In genomic region chr20:38291582-38291918, GRCh38 we compare ENCODE assay signal across 15 cellular contexts. TPM values are rescaled to one million over a fixed set of nuclear protein-coding genes. Genes with fewer than 3 reads are reported as not detected.
"Had no signal": no experiment of that assay in that cellular context is flagged by ENCODE, and none has a peak within 500 bp of the region (broad histone marks: within the 10 kb centered on the region; RNA-seq: fewer than 3 reads in every experiment).

No MANE protein-coding gene starts in this region.

- H3K4me3 Mint-ChIP-seq: activated naive CD4-positive, alpha-beta T cell treated with anti-CD3 and anti-CD28 coated beads, Interleukin-2, amount 10 ng/mL, durations not matched to agents 7 days and 5 days; stimulated activated effector memory CD8-positive, alpha-beta T cell treated with anti-CD3 and anti-CD28 coated beads, Interleukin-12 subunit alpha, Interleukin-12 subunit beta, amount 100 ng/mL, for 72 hours; T-cell had no signal

- H3K27ac Mint-ChIP-seq: activated naive CD4-positive, alpha-beta T cell treated with anti-CD3 and anti-CD28 coated beads, Interleukin-2, amount 10 ng/mL, durations not matched to agents 7 days and 5 days; activated T-helper 2 cell treated with anti-CD3 and anti-CD28 coated beads, Interferon-gamma antibody, Interleukin-2, Interleukin-4, amounts not matched to agents 10 μg/mL and 5 μg/mL and 100 μg/mL, durations not matched to agents 14 hours and 24 hours and 36 hours; stimulated activated effector memory CD8-positive, alpha-beta T cell treated with anti-CD3 and anti-CD28 coated beads, Interleukin-12 subunit alpha, Interleukin-12 subunit beta, amount 100 ng/mL, for 72 hours; T-cell had no signal

- DNase-seq: effector CD4-positive, alpha-beta T cell; glutamatergic neuron; stimulated activated CD4-positive, alpha-beta T cell treated with anti-CD3 and anti-CD28 coated beads, Interleukin-12 subunit alpha, Interleukin-12 subunit beta, amount 100 ng/mL, for 4 hours; T-cell; T1000; upper lobe of right lung had no signal

- H3K9me3 Mint-ChIP-seq: activated naive CD4-positive, alpha-beta T cell treated with anti-CD3 and anti-CD28 coated beads, Interleukin-2, amount 10 ng/mL, durations not matched to agents 7 days and 5 days; activated T-helper 2 cell treated with anti-CD3 and anti-CD28 coated beads, Interferon-gamma antibody, Interleukin-2, Interleukin-4, amounts not matched to agents 10 μg/mL and 5 μg/mL and 100 μg/mL, durations not matched to agents 14 hours and 24 hours and 36 hours; stimulated activated effector memory CD8-positive, alpha-beta T cell treated with anti-CD3 and anti-CD28 coated beads, Interleukin-12 subunit alpha, Interleukin-12 subunit beta, amount 100 ng/mL, for 72 hours; T-cell had no signal

- H3K27ac ChIP-seq: cardiac muscle cell, esophagus muscularis mucosa, thoracic aorta, upper lobe of right lung had no signal

- H3K36me3 ChIP-seq: cardiac muscle cell, esophagus muscularis mucosa, thoracic aorta, upper lobe of right lung had no signal

- H3K36me3 Mint-ChIP-seq: activated naive CD4-positive, alpha-beta T cell treated with anti-CD3 and anti-CD28 coated beads, Interleukin-2, amount 10 ng/mL, durations not matched to agents 7 days and 5 days; stimulated activated effector memory CD8-positive, alpha-beta T cell treated with anti-CD3 and anti-CD28 coated beads, Interleukin-12 subunit alpha, Interleukin-12 subunit beta, amount 100 ng/mL, for 72 hours; T-cell had no signal

- H3K9me3 ChIP-seq: esophagus muscularis mucosa, thoracic aorta, upper lobe of right lung had no signal

- ATAC-seq: stimulated activated effector memory CD8-positive, alpha-beta T cell treated with anti-CD3 and anti-CD28 coated beads, Interleukin-12 subunit alpha, Interleukin-12 subunit beta, amount 100 ng/mL, for 72 hours; T-cell had no signal

- H3K4me1 Mint-ChIP-seq: activated naive CD4-positive, alpha-beta T cell treated with anti-CD3 and anti-CD28 coated beads, Interleukin-2, amount 10 ng/mL, durations not matched to agents 7 days and 5 days; stimulated activated effector memory CD8-positive, alpha-beta T cell treated with anti-CD3 and anti-CD28 coated beads, Interleukin-12 subunit alpha, Interleukin-12 subunit beta, amount 100 ng/mL, for 72 hours had no signal

- H3K27me3 ChIP-seq: cardiac muscle cell, upper lobe of right lung had no signal

- H3K4me3 ChIP-seq: cardiac muscle cell, esophagus muscularis mucosa, upper lobe of right lung had no signal

RNA-seq across cellular contexts. Expression of gene BPI, which starts 12.4 kb away (rescaled TPM):
- total RNA-seq: activated T-helper 2 cell treated with anti-CD3 and anti-CD28 coated beads, Interferon-gamma antibody, Interleukin-2, Interleukin-4, amounts not matched to agents 10 μg/mL and 5 μg/mL and 100 μg/mL, durations not matched to agents 14 hours and 24 hours and 36 hours; cardiac muscle cell; fibroblast of villous mesenchyme; renal cortical epithelial cell; T-cell; upper lobe of right lung had no signal
- polyA plus RNA-seq: cardiac muscle cell, neural cell had no signal

RNA-seq across cellular contexts. Expression of gene KIAA1755, which starts 31.0 kb away (rescaled TPM):
- total RNA-seq: activated T-helper 2 cell treated with anti-CD3 and anti-CD28 coated beads, Interferon-gamma antibody, Interleukin-2, Interleukin-4, amounts not matched to agents 10 μg/mL and 5 μg/mL and 100 μg/mL, durations not matched to agents 14 hours and 24 hours and 36 hours; cardiac muscle cell; renal cortical epithelial cell; T-cell had no signal
- polyA plus RNA-seq: cardiac muscle cell, neural cell had no signal

RNA-seq across cellular contexts. Expression of gene LBP, which starts 54.7 kb away (rescaled TPM):
- total RNA-seq: activated T-helper 2 cell treated with anti-CD3 and anti-CD28 coated beads, Interferon-gamma antibody, Interleukin-2, Interleukin-4, amounts not matched to agents 10 μg/mL and 5 μg/mL and 100 μg/mL, durations not matched to agents 14 hours and 24 hours and 36 hours; cardiac muscle cell; fibroblast of villous mesenchyme had no signal
- polyA plus RNA-seq: cardiac muscle cell, neural cell had no signal
